ENCODE assay signal across 8 cellular contexts in the genomic region with DNA sequence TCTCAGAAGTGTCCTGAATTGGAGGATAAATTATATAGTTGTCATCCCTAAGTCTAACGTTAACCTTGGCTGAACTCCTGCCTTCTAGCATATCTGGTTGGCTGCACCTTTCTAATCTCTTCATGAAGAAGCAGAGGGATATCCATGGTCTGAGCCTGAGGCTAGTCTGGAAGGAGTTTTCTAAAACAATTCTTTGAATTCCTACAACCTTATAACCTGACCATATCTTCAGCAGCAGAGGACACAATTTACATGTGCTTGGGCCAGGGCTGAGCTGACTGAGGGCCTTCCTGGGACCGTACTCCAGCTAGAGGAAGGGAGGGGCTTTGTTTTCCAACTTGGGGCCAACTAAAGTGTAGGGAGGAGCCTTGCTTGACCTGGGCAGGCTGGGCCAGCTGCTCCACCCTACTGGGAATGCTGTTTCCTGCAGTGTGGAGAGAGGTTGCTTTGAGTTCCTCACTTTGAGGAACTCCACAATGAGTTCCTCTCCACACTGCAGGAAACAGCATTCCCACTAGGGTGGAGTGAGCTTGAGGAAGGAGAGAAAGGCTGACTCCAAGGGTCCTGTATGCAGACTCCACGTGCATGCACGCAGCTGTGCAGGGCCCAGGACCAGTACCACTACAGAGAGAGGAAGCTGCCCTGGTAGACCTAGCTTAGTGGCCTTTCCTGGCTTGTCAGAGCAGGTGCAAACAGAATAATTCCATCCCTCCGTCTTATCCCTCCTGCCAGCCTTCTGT. TPM values are rescaled to one million over a fixed set of nuclear protein-coding genes. Genes with fewer than 3 reads are reported as not detected.
DNase-seq lines count a peak whose midpoint lies in the region; ATAC-seq and TF ChIP-seq lines count a peak whose summit lies in the region.

No MANE protein-coding gene starts in this region.

- H3K9me3 ChIP-seq in upper lobe of right lung, result no peaks in the 10 kb centered on the region

- H3K36me3 Mint-ChIP-seq in activated T-cell treated with anti-CD3 and anti-CD28 coated beads, Interleukin-2, amount 50 U/mL, for 72 hours (ENCODE audit: insufficient read depth in 2 of 2), result no peaks in the 10 kb centered on the region
- peaks cover 25% of the 10 kb centered on the region for H3K36me3 Mint-ChIP-seq in mesothelial cell of epicardium

- H3K27ac ChIP-seq in dorsolateral prefrontal cortex, result peak overlapping the region in 50 of 59 donors; percentile 0 to 78 (median 50)
- H3K27ac ChIP-seq in upper lobe of right lung, result peak overlapping the region; percentile 65

- ATAC-seq in activated T-cell treated with anti-CD3 and anti-CD28 coated beads, Interleukin-2, amount 50 U/mL, for 72 hours (replicated peaks in 1 of 2), result peak; percentile 13 to 19
- ATAC-seq in upper lobe of right lung, result peak; percentile 86

- peaks cover 71% of the 10 kb centered on the region for H3K36me3 ChIP-seq in upper lobe of right lung

- TF ChIP-seq CTCF in dorsolateral prefrontal cortex (IDR thresholded peaks at IDR 0.05 in 54 of 56, conservative IDR thresholded peaks at IDR 0.05 in 2 of 56; ENCODE audit: low read depth in 1 of 56, partially characterized antibody in 56 of 56), result no peak
- TF ChIP-seq CTCF in mesothelial cell of epicardium (IDR thresholded peaks at IDR 0.05; ENCODE audit: unreplicated experiment), result no peak
- TF ChIP-seq CTCF in upper lobe of right lung (IDR thresholded peaks at IDR 0.05), result no peak
- no peak for TF ChIP-seq CTCF in GM10266 (IDR thresholded peaks at IDR 0.05; ENCODE audit: control insufficient read depth, insufficient read depth, low read depth, missing control alignments)

- peaks cover 3% of the 10 kb centered on the region for H3K4me1 Mint-ChIP-seq in activated T-cell treated with anti-CD3 and anti-CD28 coated beads, Interleukin-2, amount 50 U/mL, for 72 hours (ENCODE audit: low read depth)
- H3K4me1 Mint-ChIP-seq in mesothelial cell of epicardium, result peaks cover 18% of the 10 kb centered on the region

- H3K4me3 ChIP-seq in dorsolateral prefrontal cortex (peak overlapping the region in 1 of 59 donors; percentile 13), upper lobe of right lung (no peak overlapping the region)

- H3K27me3 Mint-ChIP-seq in activated T-cell treated with anti-CD3 and anti-CD28 coated beads, Interleukin-2, amount 50 U/mL, for 72 hours (ENCODE audit: low read depth), result no peaks in the 10 kb centered on the region
- no peaks in the 10 kb centered on the region for H3K27me3 Mint-ChIP-seq in mesothelial cell of epicardium (ENCODE audit: low read depth)

- H3K4me3 Mint-ChIP-seq in activated T-cell treated with anti-CD3 and anti-CD28 coated beads, Interleukin-2, amount 50 U/mL, for 72 hours, result no peak overlapping the region
- no peak overlapping the region for H3K4me3 Mint-ChIP-seq in mesothelial cell of epicardium

- H3K27me3 ChIP-seq in dorsolateral prefrontal cortex (no peaks in the 10 kb centered on the region), upper lobe of right lung (no peaks in the 10 kb centered on the region)

- DNase-seq in activated T-cell treated with anti-CD3 and anti-CD28 coated beads, Interleukin-2, amount 50 U/mL, for 72 hours, result no peak
- DNase-seq in activated T-cell treated with anti-CD3 and anti-CD28 coated beads, Interleukin-2, amount 50 U/mL, for 1 hour, result no peak
- DNase-seq in dorsolateral prefrontal cortex, result no peak
- DNase-seq in mesothelial cell of epicardium (ENCODE audit: low spot score in 2 of 2, unreplicated experiment in 2 of 2), result no peak
- DNase-seq in upper lobe of right lung, result no peak
- no peak for DNase-seq in DMS114 treated with DMSO at 0.1 percent for 48 hours (lab: John Stamatoyannopoulos, UW; ENCODE audit: unreplicated experiment)
- DNase-seq in MV-4-11 (lab: John Stamatoyannopoulos, UW), result no peak
- no peak for DNase-seq in GM10266 (ENCODE audit: extremely low spot score)

- intact Hi-C loops in dorsolateral prefrontal cortex (cut with DNase I), result no loop called here
- intact Hi-C loops in upper lobe of right lung (cut with DNase I), result no loop called here

- peaks cover 20% of the 10 kb centered on the region for H3K4me1 ChIP-seq in upper lobe of right lung

- no peaks in the 10 kb centered on the region for H3K9me3 Mint-ChIP-seq in activated T-cell treated with anti-CD3 and anti-CD28 coated beads, Interleukin-2, amount 50 U/mL, for 72 hours
- no peaks in the 10 kb centered on the region for H3K9me3 Mint-ChIP-seq in mesothelial cell of epicardium

- H3K27ac Mint-ChIP-seq in activated T-cell treated with anti-CD3 and anti-CD28 coated beads, Interleukin-2, amount 50 U/mL, for 72 hours, result no peak overlapping the region
- peak overlapping the region; percentile 87 for H3K27ac Mint-ChIP-seq in mesothelial cell of epicardium

RNA-seq across cellular contexts. Expression of a gene that starts 19.6 kb away (rescaled TPM):
- 10 to 100 TPM in 1 of 2 donors, 1 to 10 TPM in 1; 6.1 to 10.4 TPM for total RNA-seq in activated T-cell treated with anti-CD3 and anti-CD28 coated beads, Interleukin-2, amount 50 U/mL, for 72 hours
- total RNA-seq in dorsolateral prefrontal cortex (10 to 100 TPM; 23.2 to 57.6 (median 40.4) TPM), mesothelial cell of epicardium (22.2 to 23.0 TPM (median 22.4 TPM) in 3 replicates), upper lobe of right lung (16.0 TPM)

RNA-seq across cellular contexts. Expression of a gene that starts 54.1 kb away (rescaled TPM):
- total RNA-seq in activated T-cell treated with anti-CD3 and anti-CD28 coated beads, Interleukin-2, amount 50 U/mL, for 72 hours, result 10 to 100 TPM; 85.3 to 90.8 TPM
- total RNA-seq in dorsolateral prefrontal cortex (100 to 1,000 TPM in 112 of 120 experiments, 10 to 100 TPM in 8; 87.4 to 171 (median 127) TPM), mesothelial cell of epicardium (126 to 128 TPM (median 128 TPM) in 3 replicates), upper lobe of right lung (151 TPM)
